17 cellular contexts compared by ENCODE assay signal in the genomic region with DNA sequence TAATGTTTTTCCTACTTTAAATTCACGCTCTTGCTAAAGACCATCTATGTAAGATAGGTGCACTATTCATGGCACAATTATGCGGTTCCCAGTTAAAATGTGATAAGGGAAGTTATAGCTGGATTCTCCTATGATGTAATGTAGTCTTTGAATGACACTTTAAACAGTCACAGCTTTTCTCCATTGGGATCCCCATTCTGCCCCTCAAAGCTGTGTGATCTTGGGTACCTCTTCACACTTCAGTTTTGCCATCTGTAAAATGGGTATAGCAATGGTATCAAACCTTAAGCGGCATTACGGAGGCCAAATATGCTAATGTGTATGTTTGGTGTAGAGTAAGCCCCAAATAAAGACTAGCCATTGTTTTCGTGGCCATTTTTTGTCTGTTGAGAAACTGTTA.
DNase-seq lines count a peak whose midpoint lies in the region; ATAC-seq and TF ChIP-seq lines count a peak whose summit lies in the region.
"Had no signal": no experiment of that assay in that cellular context is flagged by ENCODE, and none has a peak within 500 bp of the region (broad histone marks: within the 10 kb centered on the region; RNA-seq: fewer than 3 reads in every experiment).

No MANE protein-coding gene starts in this region.

- no peak for DNase-seq in activated CD4-positive, alpha-beta memory T cell treated with anti-CD3 and anti-CD28 coated beads for 36 hours
- DNase-seq in activated CD4-positive, alpha-beta memory T cell treated with anti-CD3 and anti-CD28 coated beads, Interleukin-2, amount 10 ng/mL, durations not matched to agents 7 days and 5 days = no peak
- DNase-seq in HCT116 (ENCODE audit: low read depth, low spot score) = no peak
- DNase-seq in neural progenitor cell (ENCODE audit: low spot score) = no peak
- DNase-seq in ACHN = no peak
- DNase-seq in NCI-H2029 (lab: John Stamatoyannopoulos, UW) = no peak
- DNase-seq in activated CD4-positive, alpha-beta T cell treated with anti-CD3 and anti-CD28 coated beads for 48 hours = no peak
- DNase-seq: aorta; CD8-positive, alpha-beta memory T cell; cerebellar nuclear complex; DMS79 treated with DMSO at 0.1 percent for 48 hours; effector memory CD4-positive, alpha-beta T cell; GM23248; kidney; NCI-H187 treated with DMSO at 0.1 percent for 48 hours had no signal

- TF ChIP-seq CTCF in HCT116 (IDR thresholded peaks at IDR 0.05 in 2 of 3, conservative IDR thresholded peaks at IDR 0.05 in 1 of 3; ENCODE audit: borderline replicate concordance in 1 of 3, insufficient read depth in 1 of 3, low read depth in 2 of 3, low read length in 2 of 3) = no peak
- no peak for TF ChIP-seq CTCF in neural progenitor cell (IDR thresholded peaks at IDR 0.05)

- TF ChIP-seq RAD21 in HCT116 (IDR thresholded peaks at IDR 0.05; ENCODE audit: low read depth) = no peak

- no peaks in the 10 kb centered on the region for H3K27me3 Mint-ChIP-seq in activated CD4-positive, alpha-beta memory T cell treated with anti-CD3 and anti-CD28 coated beads for 36 hours
- no peaks in the 10 kb centered on the region for H3K27me3 Mint-ChIP-seq in activated CD4-positive, alpha-beta memory T cell treated with anti-CD3 and anti-CD28 coated beads, Interleukin-2, amount 10 ng/mL, durations not matched to agents 7 days and 5 days
- no peaks in the 10 kb centered on the region for H3K27me3 Mint-ChIP-seq in activated T-helper 17 cell treated with anti-CD3 and anti-CD28 coated beads, Interleukin-2, amount 50 U/mL, for 72 hours
- no peaks in the 10 kb centered on the region for H3K27me3 Mint-ChIP-seq in neural progenitor cell (ENCODE audit: insufficient read depth, low read depth)

- CTCF ChIA-PET in activated CD4-positive, alpha-beta memory T cell treated with anti-CD3 and anti-CD28 coated beads for 36 hours (lab: Charles Lee) = interaction anchor here (1.1 to 1.5 kb wide), 3 partner anchors 28 to 257 kb away, joined by 3 to 4 read pairs (median 4); no protein-coding TSS in a partner anchor
- CTCF ChIA-PET in activated CD4-positive, alpha-beta memory T cell treated with anti-CD3 and anti-CD28 coated beads, Interleukin-2, amount 10 ng/mL, durations not matched to agents 7 days and 5 days (lab: Charles Lee) = interaction anchor here (0.8 to 1.7 kb wide), 5 partner anchors 16 to 282 kb away, joined by 3 to 4 read pairs (median 3); no protein-coding TSS in a partner anchor
- CTCF ChIA-PET in HCT116 (lab: Charles Lee) = no interaction called here

- no peak overlapping the region for H3K27ac ChIP-seq in HCT116 (ENCODE audit: low read depth, low read length)
- no peak overlapping the region for H3K27ac ChIP-seq in neural progenitor cell

- H2AFZ ChIP-seq in HCT116 (ENCODE audit: low read depth, low read length, poor library complexity, severe bottlenecking) (peak overlapping the region; percentile 2), neural progenitor cell (replicated peaks) (no peak overlapping the region)
- H2AFZ ChIP-seq: GM23248 had no signal

- no peak overlapping the region for H3K4me2 ChIP-seq in HCT116 (ENCODE audit: low read length)
- peak overlapping the region; percentile 57 for H3K4me2 ChIP-seq in neural progenitor cell

- no peaks in the 10 kb centered on the region for H3K9me3 Mint-ChIP-seq in activated CD4-positive, alpha-beta memory T cell treated with anti-CD3 and anti-CD28 coated beads for 36 hours
- H3K9me3 Mint-ChIP-seq in activated CD4-positive, alpha-beta memory T cell treated with anti-CD3 and anti-CD28 coated beads, Interleukin-2, amount 10 ng/mL, durations not matched to agents 7 days and 5 days = no peaks in the 10 kb centered on the region
- no peaks in the 10 kb centered on the region for H3K9me3 Mint-ChIP-seq in activated T-helper 17 cell treated with anti-CD3 and anti-CD28 coated beads, Interleukin-2, amount 50 U/mL, for 72 hours
- no peaks in the 10 kb centered on the region for H3K9me3 Mint-ChIP-seq in neural progenitor cell
- H3K9me3 Mint-ChIP-seq: CD8-positive, alpha-beta memory T cell had no signal

- H3K9me3 ChIP-seq in HCT116 (ENCODE audit: control insufficient read depth in 1 of 2, insufficient read depth in 1 of 2, low read depth in 1 of 2, low read length in 2 of 2) (no peaks in the 10 kb centered on the region), neural progenitor cell (ENCODE audit: low read depth) (no peaks in the 10 kb centered on the region)

- H3K4me3 ChIP-seq in HCT116 (replicated peaks in 1 of 2; ENCODE audit: low read depth in 1 of 2, low read length in 2 of 2) = no peak overlapping the region
- no peak overlapping the region for H3K4me3 ChIP-seq in neural progenitor cell
- H3K4me3 ChIP-seq: GM23248 had no signal

- ATAC-seq in HCT116 = no peak
- ATAC-seq in activated T-helper 17 cell treated with anti-CD3 and anti-CD28 coated beads, Interleukin-2, amount 50 U/mL, for 72 hours (replicated peaks) = no peak
- ATAC-seq: SK-N-SH treated with all-trans-retinoic acid at 6 μM for 48 hours had no signal

- H4K20me1 ChIP-seq in HCT116 (ENCODE audit: insufficient read depth) (no peaks in the 10 kb centered on the region), neural progenitor cell (ENCODE audit: low read depth) (no peaks in the 10 kb centered on the region)

- H3K79me2 ChIP-seq in HCT116 (ENCODE audit: insufficient read depth, low read length) (no peaks in the 10 kb centered on the region), neural progenitor cell (ENCODE audit: low read depth) (no peaks in the 10 kb centered on the region)

- H3K4me3 Mint-ChIP-seq in activated CD4-positive, alpha-beta memory T cell treated with anti-CD3 and anti-CD28 coated beads for 36 hours = no peak overlapping the region
- H3K4me3 Mint-ChIP-seq in activated CD4-positive, alpha-beta memory T cell treated with anti-CD3 and anti-CD28 coated beads, Interleukin-2, amount 10 ng/mL, durations not matched to agents 7 days and 5 days = no peak overlapping the region
- peak overlapping the region; percentile 69 for H3K4me3 Mint-ChIP-seq in activated T-helper 17 cell treated with anti-CD3 and anti-CD28 coated beads, Interleukin-2, amount 50 U/mL, for 72 hours
- no peak overlapping the region for H3K4me3 Mint-ChIP-seq in neural progenitor cell

- peak overlapping the region; percentile 3 for H3K27ac Mint-ChIP-seq in activated CD4-positive, alpha-beta memory T cell treated with anti-CD3 and anti-CD28 coated beads for 36 hours
- no peak overlapping the region for H3K27ac Mint-ChIP-seq in activated CD4-positive, alpha-beta memory T cell treated with anti-CD3 and anti-CD28 coated beads, Interleukin-2, amount 10 ng/mL, durations not matched to agents 7 days and 5 days
- H3K27ac Mint-ChIP-seq in activated T-helper 17 cell treated with anti-CD3 and anti-CD28 coated beads, Interleukin-2, amount 50 U/mL, for 72 hours = no peak overlapping the region
- H3K27ac Mint-ChIP-seq in neural progenitor cell = no peak overlapping the region

- in situ Hi-C loops in ACHN (cut with HindIII; ENCODE audit: low pct_ligation_motif_present, low pct_unique_long_range_greater_than_20kb, low sequenced_read_pairs) = no loop called here

- TF ChIP-seq POLR2A in HCT116 (IDR thresholded peaks at IDR 0.05; ENCODE audit: borderline replicate concordance, extremely low read depth, insufficient read depth, insufficient read length) = no peak

- H3K36me3 Mint-ChIP-seq in activated CD4-positive, alpha-beta memory T cell treated with anti-CD3 and anti-CD28 coated beads for 36 hours = no peaks in the 10 kb centered on the region
- no peaks in the 10 kb centered on the region for H3K36me3 Mint-ChIP-seq in activated CD4-positive, alpha-beta memory T cell treated with anti-CD3 and anti-CD28 coated beads, Interleukin-2, amount 10 ng/mL, durations not matched to agents 7 days and 5 days (ENCODE audit: low read depth)
- H3K36me3 Mint-ChIP-seq in activated T-helper 17 cell treated with anti-CD3 and anti-CD28 coated beads, Interleukin-2, amount 50 U/mL, for 72 hours (ENCODE audit: low read depth) = no peaks in the 10 kb centered on the region
- H3K36me3 Mint-ChIP-seq in neural progenitor cell = no peaks in the 10 kb centered on the region

- H3K4me1 ChIP-seq in HCT116 (ENCODE audit: control insufficient read depth in 1 of 2, insufficient read depth in 2 of 2, low read length in 2 of 2) = peaks cover 3 to 20% of the 10 kb centered on the region in 2 experiments; a peak in 3 of 4 replicates
- H3K4me1 ChIP-seq in neural progenitor cell = peaks cover 48% of the 10 kb centered on the region

- peaks cover 61% of the 10 kb centered on the region for H3K4me1 Mint-ChIP-seq in activated CD4-positive, alpha-beta memory T cell treated with anti-CD3 and anti-CD28 coated beads for 36 hours (ENCODE audit: low read depth)
- H3K4me1 Mint-ChIP-seq in activated CD4-positive, alpha-beta memory T cell treated with anti-CD3 and anti-CD28 coated beads, Interleukin-2, amount 10 ng/mL, durations not matched to agents 7 days and 5 days = peaks cover 62% of the 10 kb centered on the region
- H3K4me1 Mint-ChIP-seq in activated T-helper 17 cell treated with anti-CD3 and anti-CD28 coated beads, Interleukin-2, amount 50 U/mL, for 72 hours = peaks cover 24% of the 10 kb centered on the region
- H3K4me1 Mint-ChIP-seq in neural progenitor cell = peaks cover 53% of the 10 kb centered on the region

- H3K36me3 ChIP-seq in HCT116 (ENCODE audit: control insufficient read depth in 1 of 2, insufficient read depth in 2 of 2, low read length in 2 of 2) (no peaks in the 10 kb centered on the region), neural progenitor cell (no peaks in the 10 kb centered on the region)

- H3K9ac ChIP-seq in HCT116 (ENCODE audit: low read length) = no peak overlapping the region
- no peak overlapping the region for H3K9ac ChIP-seq in neural progenitor cell

- H3K9me2 ChIP-seq in HCT116 (ENCODE audit: insufficient read depth) = no peaks in the 10 kb centered on the region

- H3F3A ChIP-seq in neural progenitor cell (ENCODE audit: low read depth) = peaks cover 42% of the 10 kb centered on the region

- POLR2A ChIA-PET in activated CD4-positive, alpha-beta memory T cell treated with anti-CD3 and anti-CD28 coated beads for 36 hours (lab: Charles Lee) = no interaction called here
- POLR2A ChIA-PET in activated CD4-positive, alpha-beta memory T cell treated with anti-CD3 and anti-CD28 coated beads, Interleukin-2, amount 10 ng/mL, durations not matched to agents 7 days and 5 days (lab: Charles Lee) = interaction anchor here (0.7 to 2.0 kb wide), 6 partner anchors 11 to 64 kb away, joined by 3 to 9 read pairs (median 4); no protein-coding TSS in a partner anchor
- POLR2A ChIA-PET in HCT116 (lab: Charles Lee) = no interaction called here

- no TSS peak for BruUV-seq in HCT116 (replicated peaks; lab: Mats Ljungman, UMichigan)

- RAD21 ChIA-PET in HCT116 (lab: Charles Lee; ENCODE audit: low non-redundant PET in 1 of 2, low total read pairs in 2 of 2, uncharacterized antibody in 2 of 2, unreplicated experiment in 2 of 2) = no interaction called here

- intact Hi-C loops in activated CD4-positive, alpha-beta memory T cell treated with anti-CD3 and anti-CD28 coated beads for 36 hours (cut with micrococcal nuclease) = no loop called here
- intact Hi-C loops in HCT116 (cut with micrococcal nuclease) = no loop called here

- H3K27me3 ChIP-seq in HCT116 (ENCODE audit: insufficient read depth, low read length) (no peaks in the 10 kb centered on the region), neural progenitor cell (no peaks in the 10 kb centered on the region)
